Comparison of ENCODE assay signal across 2 cellular contexts in genomic region chr19:20079487-20079886, GRCh38.
TF ChIP-seq lines count a peak whose summit lies in the region.

No MANE protein-coding gene starts in this region.

TF ChIP-seq in SK-N-SH, 30 proteins besides CTCF, POLR2A, EP300 and RAD21:
- TF ChIP-seq ZBTB33 (IDR thresholded peaks at IDR 0.05; ENCODE audit: borderline replicate concordance, low read depth), result no peak
- TF ChIP-seq RXRA (IDR thresholded peaks at IDR 0.05; ENCODE audit: borderline replicate concordance, low read depth), result no peak
- TF ChIP-seq MXI1 (IDR thresholded peaks at IDR 0.05; ENCODE audit: low read depth, low read length), result no peak
- no peak for TF ChIP-seq IRF3 (IDR thresholded peaks at IDR 0.05; ENCODE audit: low read depth, low read length)
- no peak for TF ChIP-seq FOXJ3 (CRISPR knock-in tag; IDR thresholded peaks at IDR 0.05)
- no peak for TF ChIP-seq GABPA (IDR thresholded peaks at IDR 0.05; ENCODE audit: low read depth)
- no peak for TF ChIP-seq YY1 (IDR thresholded peaks at IDR 0.05; ENCODE audit: low read depth)
- TF ChIP-seq, protein P1, sequence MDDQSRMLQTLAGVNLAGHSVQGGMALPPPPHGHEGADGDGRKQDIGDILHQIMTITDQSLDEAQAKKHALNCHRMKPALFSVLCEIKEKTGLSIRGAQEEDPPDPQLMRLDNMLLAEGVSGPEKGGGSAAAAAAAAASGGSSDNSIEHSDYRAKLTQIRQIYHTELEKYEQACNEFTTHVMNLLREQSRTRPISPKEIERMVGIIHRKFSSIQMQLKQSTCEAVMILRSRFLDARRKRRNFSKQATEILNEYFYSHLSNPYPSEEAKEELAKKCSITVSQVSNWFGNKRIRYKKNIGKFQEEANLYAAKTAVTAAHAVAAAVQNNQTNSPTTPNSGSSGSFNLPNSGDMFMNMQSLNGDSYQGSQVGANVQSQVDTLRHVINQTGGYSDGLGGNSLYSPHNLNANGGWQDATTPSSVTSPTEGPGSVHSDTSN (IDR thresholded peaks at IDR 0.05), result no peak
- no peak for TF ChIP-seq ELF1 (IDR thresholded peaks at IDR 0.05)
- TF ChIP-seq, protein P2, sequence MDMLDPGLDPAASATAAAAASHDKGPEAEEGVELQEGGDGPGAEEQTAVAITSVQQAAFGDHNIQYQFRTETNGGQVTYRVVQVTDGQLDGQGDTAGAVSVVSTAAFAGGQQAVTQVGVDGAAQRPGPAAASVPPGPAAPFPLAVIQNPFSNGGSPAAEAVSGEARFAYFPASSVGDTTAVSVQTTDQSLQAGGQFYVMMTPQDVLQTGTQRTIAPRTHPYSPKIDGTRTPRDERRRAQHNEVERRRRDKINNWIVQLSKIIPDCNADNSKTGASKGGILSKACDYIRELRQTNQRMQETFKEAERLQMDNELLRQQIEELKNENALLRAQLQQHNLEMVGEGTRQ (IDR thresholded peaks at IDR 0.05; ENCODE audit: borderline replicate concordance, low read depth, low read length), result no peak
- no peak for TF ChIP-seq RCOR1 (IDR thresholded peaks at IDR 0.05; ENCODE audit: low read length)
- TF ChIP-seq, protein P3, sequence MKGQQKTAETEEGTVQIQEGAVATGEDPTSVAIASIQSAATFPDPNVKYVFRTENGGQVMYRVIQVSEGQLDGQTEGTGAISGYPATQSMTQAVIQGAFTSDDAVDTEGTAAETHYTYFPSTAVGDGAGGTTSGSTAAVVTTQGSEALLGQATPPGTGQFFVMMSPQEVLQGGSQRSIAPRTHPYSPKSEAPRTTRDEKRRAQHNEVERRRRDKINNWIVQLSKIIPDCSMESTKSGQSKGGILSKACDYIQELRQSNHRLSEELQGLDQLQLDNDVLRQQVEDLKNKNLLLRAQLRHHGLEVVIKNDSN (IDR thresholded peaks at IDR 0.05; ENCODE audit: borderline replicate concordance, low read depth), result no peak
- TF ChIP-seq EZH2phosphoT487 (IDR thresholded peaks at IDR 0.05; ENCODE audit: borderline replicate concordance, low read depth), result no peak
- TF ChIP-seq CHD2 (IDR thresholded peaks at IDR 0.05; ENCODE audit: low read length, partially characterized antibody), result no peak
- TF ChIP-seq MEF2A (IDR thresholded peaks at IDR 0.05; ENCODE audit: borderline replicate concordance, low read depth), result no peak
- no peak for TF ChIP-seq FOXM1 (IDR thresholded peaks at IDR 0.05; ENCODE audit: low read depth)

TF ChIP-seq in SK-N-SH treated with all-trans-retinoic acid at 6 μM for 48 hours, 23 proteins besides CTCF, POLR2A, EP300 and RAD21 (continued from another document):
- TF ChIP-seq ARNTL (CRISPR knock-in tag; IDR thresholded peaks at IDR 0.05; ENCODE audit: borderline replicate concordance, low read depth) (no peak), OSR1 (CRISPR knock-in tag; IDR thresholded peaks at IDR 0.05) (no peak), BACH2 (CRISPR knock-in tag; IDR thresholded peaks at IDR 0.05; ENCODE audit: borderline replicate concordance) (no peak), TCF4 (CRISPR knock-in tag; IDR thresholded peaks at IDR 0.05; ENCODE audit: borderline replicate concordance) (no peak), ZNF70 (CRISPR knock-in tag; IDR thresholded peaks at IDR 0.05) (no peak), POU6F1 (CRISPR knock-in tag; IDR thresholded peaks at IDR 0.05; ENCODE audit: borderline replicate concordance, low read depth) (no peak), CSDC2 (CRISPR knock-in tag; IDR thresholded peaks at IDR 0.05) (no peak), SNAI2 (CRISPR knock-in tag; IDR thresholded peaks at IDR 0.05) (no peak), PPARA (CRISPR knock-in tag; IDR thresholded peaks at IDR 0.05; ENCODE audit: borderline replicate concordance) (no peak), ZFP30 (CRISPR knock-in tag; IDR thresholded peaks at IDR 0.05) (no peak), ESRRG (CRISPR knock-in tag; IDR thresholded peaks at IDR 0.05) (no peak), RARB (CRISPR knock-in tag; IDR thresholded peaks at IDR 0.05) (no peak)
- TF ChIP-seq, protein P4, sequence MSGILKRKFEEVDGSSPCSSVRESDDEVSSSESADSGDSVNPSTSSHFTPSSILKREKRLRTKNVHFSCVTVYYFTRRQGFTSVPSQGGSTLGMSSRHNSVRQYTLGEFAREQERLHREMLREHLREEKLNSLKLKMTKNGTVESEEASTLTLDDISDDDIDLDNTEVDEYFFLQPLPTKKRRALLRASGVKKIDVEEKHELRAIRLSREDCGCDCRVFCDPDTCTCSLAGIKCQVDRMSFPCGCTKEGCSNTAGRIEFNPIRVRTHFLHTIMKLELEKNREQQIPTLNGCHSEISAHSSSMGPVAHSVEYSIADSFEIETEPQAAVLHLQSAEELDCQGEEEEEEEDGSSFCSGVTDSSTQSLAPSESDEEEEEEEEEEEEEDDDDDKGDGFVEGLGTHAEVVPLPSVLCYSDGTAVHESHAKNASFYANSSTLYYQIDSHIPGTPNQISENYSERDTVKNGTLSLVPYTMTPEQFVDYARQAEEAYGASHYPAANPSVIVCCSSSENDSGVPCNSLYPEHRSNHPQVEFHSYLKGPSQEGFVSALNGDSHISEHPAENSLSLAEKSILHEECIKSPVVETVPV (CRISPR knock-in tag; IDR thresholded peaks at IDR 0.05), result no peak
- TF ChIP-seq, protein P5, sequence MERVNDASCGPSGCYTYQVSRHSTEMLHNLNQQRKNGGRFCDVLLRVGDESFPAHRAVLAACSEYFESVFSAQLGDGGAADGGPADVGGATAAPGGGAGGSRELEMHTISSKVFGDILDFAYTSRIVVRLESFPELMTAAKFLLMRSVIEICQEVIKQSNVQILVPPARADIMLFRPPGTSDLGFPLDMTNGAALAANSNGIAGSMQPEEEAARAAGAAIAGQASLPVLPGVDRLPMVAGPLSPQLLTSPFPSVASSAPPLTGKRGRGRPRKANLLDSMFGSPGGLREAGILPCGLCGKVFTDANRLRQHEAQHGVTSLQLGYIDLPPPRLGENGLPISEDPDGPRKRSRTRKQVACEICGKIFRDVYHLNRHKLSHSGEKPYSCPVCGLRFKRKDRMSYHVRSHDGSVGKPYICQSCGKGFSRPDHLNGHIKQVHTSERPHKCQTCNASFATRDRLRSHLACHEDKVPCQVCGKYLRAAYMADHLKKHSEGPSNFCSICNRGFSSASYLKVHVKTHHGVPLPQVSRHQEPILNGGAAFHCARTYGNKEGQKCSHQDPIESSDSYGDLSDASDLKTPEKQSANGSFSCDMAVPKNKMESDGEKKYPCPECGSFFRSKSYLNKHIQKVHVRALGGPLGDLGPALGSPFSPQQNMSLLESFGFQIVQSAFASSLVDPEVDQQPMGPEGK (CRISPR knock-in tag; IDR thresholded peaks at IDR 0.05; ENCODE audit: borderline replicate concordance), result no peak
